28 cellular contexts compared by ENCODE assay signal in genomic region chr2:8615252-8616083, GRCh38.
A peak's percentile ranks its signal among the peaks of the same experiment; 100 is the strongest.
DNase-seq lines count a peak whose midpoint lies in the region; ATAC-seq, FAIRE-seq and TF ChIP-seq lines count a peak whose summit lies in the region.
"Had no signal": no experiment of that assay in that cellular context is flagged by ENCODE, and none has a peak within 500 bp of the region (broad histone marks: within the 10 kb centered on the region; RNA-seq: fewer than 3 reads in every experiment).

No MANE protein-coding gene starts in this region.

- no peaks in the 10 kb centered on the region for H3K4me1 ChIP-seq in kidney (ENCODE audit: control insufficient read depth in 1 of 2, insufficient read depth in 1 of 2, low read depth in 1 of 2, low read length in 2 of 2)
- H3K4me1 ChIP-seq: ascending aorta, vagina had no signal

- no peak overlapping the region for H3K27ac Mint-ChIP-seq in activated CD8-positive, alpha-beta memory T cell treated with anti-CD3 and anti-CD28 coated beads, Interleukin-2, amount 10 ng/mL, durations not matched to agents 7 days and 5 days
- H3K27ac Mint-ChIP-seq: activated CD4-positive, alpha-beta memory T cell treated with anti-CD3 and anti-CD28 coated beads, Interleukin-2, amount 10 ng/mL, durations not matched to agents 7 days and 5 days; activated T-helper 2 cell treated with anti-CD3 and anti-CD28 coated beads, Interferon-gamma antibody, Interleukin-2, Interleukin-4, amounts not matched to agents 10 μg/mL and 5 μg/mL and 100 μg/mL, durations not matched to agents 14 hours and 24 hours and 36 hours; effector memory CD8-positive, alpha-beta T cell; naive thymus-derived CD4-positive, alpha-beta T cell; stimulated activated naive CD8-positive, alpha-beta T cell treated with anti-CD3 and anti-CD28 coated beads, Interleukin-15, Interleukin-2, amounts not matched to agents 100 ng/mL and 50 ng/mL, for 24 hours; T-helper 17 cell had no signal

- no peaks in the 10 kb centered on the region for H3K36me3 ChIP-seq in kidney (ENCODE audit: control insufficient read depth in 1 of 2, insufficient read depth in 2 of 2, low read length in 2 of 2)
- H3K36me3 ChIP-seq: ascending aorta, vagina had no signal

- no peak for TF ChIP-seq CTCF in kidney (IDR thresholded peaks at IDR 0.05; ENCODE audit: borderline replicate concordance, extremely low read depth, insufficient read depth)

- no peak for FAIRE-seq in kidney (lab: Jason Lieb, UNC)

- CTCF ChIA-PET in activated CD8-positive, alpha-beta memory T cell treated with anti-CD3 and anti-CD28 coated beads, Interleukin-2, amount 10 ng/mL, durations not matched to agents 7 days and 5 days (lab: Charles Lee): interaction anchor here (0.5 kb wide), 1 partner anchor 1553 kb away, joined by 4 read pairs; no protein-coding TSS in a partner anchor

- no peak overlapping the region for H3K4me3 Mint-ChIP-seq in activated CD8-positive, alpha-beta memory T cell treated with anti-CD3 and anti-CD28 coated beads, Interleukin-2, amount 10 ng/mL, durations not matched to agents 7 days and 5 days
- H3K4me3 Mint-ChIP-seq: activated CD4-positive, alpha-beta memory T cell treated with anti-CD3 and anti-CD28 coated beads, Interleukin-2, amount 10 ng/mL, durations not matched to agents 7 days and 5 days; activated naive CD8-positive, alpha-beta T cell treated with anti-CD3 and anti-CD28 coated beads, Interleukin-2, amount 10 ng/mL, durations not matched to agents 7 days and 5 days; effector memory CD8-positive, alpha-beta T cell; naive thymus-derived CD4-positive, alpha-beta T cell; stimulated activated naive CD8-positive, alpha-beta T cell treated with anti-CD3 and anti-CD28 coated beads, Interleukin-15, Interleukin-2, amounts not matched to agents 100 ng/mL and 50 ng/mL, for 24 hours; T-helper 17 cell had no signal

- H3K27me3 Mint-ChIP-seq in activated CD8-positive, alpha-beta memory T cell treated with anti-CD3 and anti-CD28 coated beads, Interleukin-2, amount 10 ng/mL, durations not matched to agents 7 days and 5 days: peaks cover 42% of the 10 kb centered on the region

- peaks cover 2% of the 10 kb centered on the region for H3K4me1 Mint-ChIP-seq in activated CD8-positive, alpha-beta memory T cell treated with anti-CD3 and anti-CD28 coated beads, Interleukin-2, amount 10 ng/mL, durations not matched to agents 7 days and 5 days
- H3K4me1 Mint-ChIP-seq: activated CD4-positive, alpha-beta memory T cell treated with anti-CD3 and anti-CD28 coated beads, Interleukin-2, amount 10 ng/mL, durations not matched to agents 7 days and 5 days had no signal

- H3K9me3 ChIP-seq in kidney (ENCODE audit: control insufficient read depth in 1 of 2, low read length in 2 of 2): no peaks in the 10 kb centered on the region
- H3K9me3 ChIP-seq: ascending aorta, vagina had no signal

- peak; percentile 95 for ATAC-seq in left ventricle myocardium superior
- ATAC-seq in activated CD8-positive, alpha-beta memory T cell treated with anti-CD3 and anti-CD28 coated beads, Interleukin-2, amount 10 ng/mL, durations not matched to agents 7 days and 5 days: no peak
- ATAC-seq: effector memory CD8-positive, alpha-beta T cell; naive thymus-derived CD4-positive, alpha-beta T cell; T-helper 17 cell had no signal

- intact Hi-C loops in left ventricle myocardium superior (cut with micrococcal nuclease) (no loop called here), posterior vena cava (cut with DNase I) (no loop called here), kidney (cut with DNase I) (no loop called here)

- H3K9ac ChIP-seq in kidney (ENCODE audit: low read length in 2 of 2): no peak overlapping the region

- H3K36me3 Mint-ChIP-seq in activated CD8-positive, alpha-beta memory T cell treated with anti-CD3 and anti-CD28 coated beads, Interleukin-2, amount 10 ng/mL, durations not matched to agents 7 days and 5 days: peaks cover 7% of the 10 kb centered on the region
- H3K36me3 Mint-ChIP-seq: activated naive CD8-positive, alpha-beta T cell treated with anti-CD3 and anti-CD28 coated beads, Interleukin-2, amount 10 ng/mL, durations not matched to agents 7 days and 5 days had no signal

- H3K27ac ChIP-seq in kidney (ENCODE audit: low read depth in 2 of 2, low read length in 2 of 2): no peak overlapping the region
- H3K27ac ChIP-seq: ascending aorta, HL-60, vagina had no signal

- H3K9me3 Mint-ChIP-seq in activated CD8-positive, alpha-beta memory T cell treated with anti-CD3 and anti-CD28 coated beads, Interleukin-2, amount 10 ng/mL, durations not matched to agents 7 days and 5 days (ENCODE audit: low read depth): peaks cover 5% of the 10 kb centered on the region

- no peak overlapping the region for H3K4me3 ChIP-seq in kidney (ENCODE audit: low read length in 2 of 2)
- H3K4me3 ChIP-seq: ascending aorta, smooth muscle cell, vagina had no signal

- DNase-seq in OCI-M1 (lab: John Stamatoyannopoulos, UW) (peak; percentile 78), amniotic epithelial cell (ENCODE audit: low read depth) (peak; percentile 35), left ventricle myocardium superior (peak; percentile 52), posterior vena cava (ENCODE audit: low spot score) (peak; percentile 48), kidney (no peak)
- no peak for DNase-seq in activated CD8-positive, alpha-beta memory T cell treated with anti-CD3 and anti-CD28 coated beads, Interleukin-2, amount 10 ng/mL, durations not matched to agents 7 days and 5 days
- no peak for DNase-seq in stimulated activated CD4-positive, alpha-beta T cell treated with anti-CD3 and anti-CD28 coated beads, Interleukin-1b, Interleukin-23, amount 100 ng/mL, for 48 hours
- DNase-seq: activated CD4-positive, alpha-beta memory T cell treated with anti-CD3 and anti-CD28 coated beads, Interleukin-2, amount 10 ng/mL, durations not matched to agents 7 days and 5 days; activated CD4-positive, alpha-beta T cell treated with anti-CD3 and anti-CD28 coated beads for 1 hour; activated CD8-positive, alpha-beta memory T cell treated with anti-CD3 and anti-CD28 coated beads, Interleukin-2, amount 50 U/mL, for 48 hours; activated naive CD8-positive, alpha-beta T cell treated with anti-CD3 and anti-CD28 coated beads, Interleukin-2, amount 10 ng/mL, durations not matched to agents 7 days and 5 days; DMS153; effector memory CD8-positive, alpha-beta T cell; Karpas-422; naive thymus-derived CD4-positive, alpha-beta T cell; NCI-H1417; NCI-H2081; NCI-H226; NCI-H526 treated with DMSO at 0.1 percent for 48 hours; occipital lobe; SHP77; T-helper 17 cell had no signal

Comparison
In these comparisons a context has a peak if more than half of its experiments do, and no peak if none do; other contexts are left out.
1. DNase-seq: peak in OCI-M1 (single experiment), amniotic epithelial cell (single experiment), left ventricle myocardium superior (single experiment) and posterior vena cava (single experiment); none in activated CD8-positive, alpha-beta memory T cell treated with anti-CD3 and anti-CD28 coated beads, Interleukin-2, amount 10 ng/mL, durations not matched to agents 7 days and 5 days (single experiment), stimulated activated CD4-positive, alpha-beta T cell treated with anti-CD3 and anti-CD28 coated beads, Interleukin-1b, Interleukin-23, amount 100 ng/mL, for 48 hours (single experiment) and kidney (single experiment).